In the genomic region with DNA sequence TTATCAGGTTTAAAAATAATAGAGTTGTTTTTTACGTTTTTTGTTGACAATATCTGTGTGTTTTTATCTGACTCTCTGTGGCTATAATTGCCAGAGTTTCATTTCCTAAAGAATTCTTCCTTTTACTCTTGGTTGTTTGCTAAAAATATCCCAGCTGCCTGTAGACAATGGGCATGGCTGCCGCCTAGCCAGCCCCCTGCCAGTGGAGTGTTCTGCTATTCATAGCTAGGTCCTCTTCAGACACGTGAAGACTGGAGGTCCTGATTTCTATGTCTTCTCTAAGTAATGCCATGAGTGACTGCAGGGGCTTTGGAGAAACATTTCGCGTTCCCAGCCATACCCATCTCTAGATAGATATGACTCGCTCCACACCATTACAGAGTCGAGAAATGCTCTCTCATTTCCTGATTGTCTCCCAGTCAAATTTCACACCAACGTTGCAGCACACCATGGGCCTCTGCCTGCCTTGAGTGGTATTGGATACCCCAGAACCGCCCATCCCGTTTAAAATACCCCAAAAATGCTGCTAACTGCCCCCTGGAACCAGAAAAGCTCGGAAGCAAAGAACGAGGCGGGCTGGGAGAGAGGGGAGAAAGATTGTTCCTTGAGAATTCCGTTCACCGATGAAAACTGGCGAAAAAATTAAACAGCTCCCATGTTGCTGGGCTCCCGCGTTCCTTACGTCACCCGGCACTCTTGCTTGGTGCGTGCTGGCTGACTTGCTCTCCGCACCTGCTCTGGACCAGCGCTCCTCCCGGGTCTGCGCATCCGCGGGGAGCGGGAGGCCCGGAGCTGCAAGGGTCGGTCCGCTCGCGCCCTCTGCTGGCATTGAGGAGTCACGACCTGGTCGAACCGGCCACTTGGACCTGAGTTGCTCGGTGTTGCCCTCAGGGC, we compare ENCODE assay signal across 8 cellular contexts.
A peak's percentile ranks its signal among the peaks of the same experiment; 100 is the strongest.
DNase-seq lines count a peak whose midpoint lies in the region; ATAC-seq and TF ChIP-seq lines count a peak whose summit lies in the region.

No MANE protein-coding gene starts in this region.

- no peaks in the 10 kb centered on the region for H3K9me3 ChIP-seq in esophagus squamous epithelium
- H3K9me3 ChIP-seq in naive thymus-derived CD4-positive, alpha-beta T cell (ENCODE audit: control insufficient read depth in 2 of 3, low read length in 3 of 3): no peaks in the 10 kb centered on the region

- peaks cover 0 to 1% (median 0%) of the 10 kb centered on the region in 11 donors for H3K9me3 Mint-ChIP-seq in naive thymus-derived CD4-positive, alpha-beta T cell
- no peaks in the 10 kb centered on the region for H3K9me3 Mint-ChIP-seq in stimulated activated memory B cell treated with anti-CD40 and anti-IgM and Interleukin-4, amounts not matched to agents 10 μg/mL and 1 μg/mL and 100 μg/mL, for 72 hours

- 14 to 15% methylated on average over 21 to 28 of the region's 37 CpGs for WGBS in esophagus squamous epithelium, 2 donors

- H3K27ac Mint-ChIP-seq in naive thymus-derived CD4-positive, alpha-beta T cell: no peak overlapping the region
- H3K27ac Mint-ChIP-seq in stimulated activated memory B cell treated with anti-CD40 and anti-IgM and Interleukin-4, amounts not matched to agents 10 μg/mL and 1 μg/mL and 100 μg/mL, for 72 hours: no peak overlapping the region

- POLR2A ChIA-PET in naive thymus-derived CD4-positive, alpha-beta T cell (lab: Charles Lee): no interaction called here

- H3K27ac ChIP-seq in esophagus squamous epithelium: no peak overlapping the region
- H3K27ac ChIP-seq in naive thymus-derived CD4-positive, alpha-beta T cell (ENCODE audit: low read depth, low read length): no peak overlapping the region

- no peaks in the 10 kb centered on the region for H3K36me3 Mint-ChIP-seq in naive thymus-derived CD4-positive, alpha-beta T cell
- no peaks in the 10 kb centered on the region for H3K36me3 Mint-ChIP-seq in stimulated activated memory B cell treated with anti-CD40 and anti-IgM and Interleukin-4, amounts not matched to agents 10 μg/mL and 1 μg/mL and 100 μg/mL, for 72 hours

- peak overlapping the region; percentile 40 to 81 (median 70) for H3K4me3 Mint-ChIP-seq in naive thymus-derived CD4-positive, alpha-beta T cell
- peak overlapping the region; percentile 16 for H3K4me3 Mint-ChIP-seq in stimulated activated memory B cell treated with anti-CD40 and anti-IgM and Interleukin-4, amounts not matched to agents 10 μg/mL and 1 μg/mL and 100 μg/mL, for 72 hours

- H3K4me3 ChIP-seq in esophagus squamous epithelium: peak overlapping the region in 2 of 4 donors; percentile 20 to 39
- peak overlapping the region; percentile 25 for H3K4me3 ChIP-seq in naive thymus-derived CD4-positive, alpha-beta T cell (ENCODE audit: low read length)

- no peaks in the 10 kb centered on the region for H3K36me3 ChIP-seq in esophagus squamous epithelium
- no peaks in the 10 kb centered on the region for H3K36me3 ChIP-seq in naive thymus-derived CD4-positive, alpha-beta T cell (ENCODE audit: control insufficient read depth in 2 of 3, insufficient read depth in 3 of 3, low read length in 3 of 3)

- DNase-seq in GM13977 (ENCODE audit: low spot score) (peak; percentile 58), HuH-7 (ENCODE audit: low spot score) (peak; percentile 67), NOMO-1 treated with dmso at 0.1 percent for 144 hours (lab: John Stamatoyannopoulos, UW; ENCODE audit: unreplicated experiment) (peak; percentile 43), activated T-cell treated with anti-CD3 and anti-CD28 coated beads for 4 hours (peak; percentile 24), esophagus squamous epithelium (lab: John Stamatoyannopoulos, UW) (no peak)
- peak; percentile 2 to 71 (median 40) for DNase-seq in naive thymus-derived CD4-positive, alpha-beta T cell

- intact Hi-C loops in esophagus squamous epithelium (cut with DNase I): loop anchor here (5.0 to 10.0 kb wide), 2 partner anchors 601 to 924 kb away; no protein-coding TSS in a partner anchor
- intact Hi-C loops in naive thymus-derived CD4-positive, alpha-beta T cell (cut with micrococcal nuclease): loop anchor here (5.0 to 10.0 kb wide), 3 partner anchors 601 to 924 kb away; no protein-coding TSS in a partner anchor

- H3K4me1 ChIP-seq in esophagus squamous epithelium: peaks cover 3 to 9% (median 4%) of the 10 kb centered on the region in 3 donors
- peaks cover 0 to 4% of the 10 kb centered on the region in 2 donors for H3K4me1 ChIP-seq in naive thymus-derived CD4-positive, alpha-beta T cell (ENCODE audit: control insufficient read depth in 2 of 2, insufficient read depth in 2 of 2, low read length in 2 of 2)

- peaks cover 23 to 52% (median 30%) of the 10 kb centered on the region in 5 donors for H3K27me3 Mint-ChIP-seq in naive thymus-derived CD4-positive, alpha-beta T cell
- peaks cover 61% of the 10 kb centered on the region for H3K27me3 Mint-ChIP-seq in stimulated activated memory B cell treated with anti-CD40 and anti-IgM and Interleukin-4, amounts not matched to agents 10 μg/mL and 1 μg/mL and 100 μg/mL, for 72 hours

- H3K4me1 Mint-ChIP-seq in naive thymus-derived CD4-positive, alpha-beta T cell: peaks cover 5 to 14% (median 11%) of the 10 kb centered on the region in 7 donors
- peaks cover 9% of the 10 kb centered on the region for H3K4me1 Mint-ChIP-seq in stimulated activated memory B cell treated with anti-CD40 and anti-IgM and Interleukin-4, amounts not matched to agents 10 μg/mL and 1 μg/mL and 100 μg/mL, for 72 hours

- in situ Hi-C loops in GM13977 (cut with MboI; ENCODE audit: low pct_unique_long_range_greater_than_20kb, low sequenced_read_pairs, unreplicated experiment): no loop called here

- CTCF ChIA-PET in naive thymus-derived CD4-positive, alpha-beta T cell (lab: Charles Lee): interaction anchor here (0.6 to 0.9 kb wide), 2 partner anchors 340 to 1550 kb away, joined by 3 read pairs; no protein-coding TSS in a partner anchor

- ATAC-seq in naive thymus-derived CD4-positive, alpha-beta T cell: peak; percentile 74
- peak; percentile 60 for ATAC-seq in stimulated activated memory B cell treated with anti-CD40 and anti-IgM and Interleukin-4, amounts not matched to agents 10 μg/mL and 1 μg/mL and 100 μg/mL, for 72 hours
- no peak for ATAC-seq in GM18517 (IDR thresholded peaks at IDR 0.05; ENCODE audit: unreplicated experiment)

- TF ChIP-seq CTCF in GM13977 (IDR thresholded peaks at IDR 0.05; ENCODE audit: extremely low read depth, insufficient read depth, missing control alignments) (peak; percentile 73), esophagus squamous epithelium (IDR thresholded peaks at IDR 0.05) (peak; percentile 23 to 85 (median 78))

- no peak for TF ChIP-seq POLR2A in esophagus squamous epithelium (IDR thresholded peaks at IDR 0.05)

- H3K27me3 ChIP-seq in esophagus squamous epithelium: peaks cover 0 to 49% (median 0%) of the 10 kb centered on the region in 4 donors
- H3K27me3 ChIP-seq in naive thymus-derived CD4-positive, alpha-beta T cell (ENCODE audit: control insufficient read depth in 2 of 2, insufficient read depth in 2 of 2, low read length in 2 of 2): no peaks in the 10 kb centered on the region
